ENCODE assay signal across 20 cellular contexts in genomic region chr3:4589475-4590111, GRCh38.
DNase-seq lines count a peak whose midpoint lies in the region; ATAC-seq and TF ChIP-seq lines count a peak whose summit lies in the region.
"Had no signal": no experiment of that assay in that cellular context is flagged by ENCODE, and none has a peak within 500 bp of the region (broad histone marks: within the 10 kb centered on the region; RNA-seq: fewer than 3 reads in every experiment).

No MANE protein-coding gene starts in this region.

- CTCF ChIA-PET in MCF 10A (lab: Yijun Ruan, JAX): interaction anchor here (1.0 to 2.1 kb wide), 6 partner anchors 13 to 239 kb away, joined by 3 to 8 read pairs (median 5); no protein-coding TSS in a partner anchor

- no peaks in the 10 kb centered on the region for H3K27me3 ChIP-seq in breast epithelium
- no peaks in the 10 kb centered on the region for H3K27me3 ChIP-seq in dorsolateral prefrontal cortex

- in situ Hi-C loops in G401 (cut with HindIII; ENCODE audit: low sequenced_read_pairs): no loop called here

- TF ChIP-seq CTCF in breast epithelium (IDR thresholded peaks at IDR 0.05) (no peak), MCF 10A (IDR thresholded peaks at IDR 0.05; ENCODE audit: unreplicated experiment) (no peak), dorsolateral prefrontal cortex (IDR thresholded peaks at IDR 0.05 in 54 of 56, conservative IDR thresholded peaks at IDR 0.05 in 2 of 56; ENCODE audit: low read depth in 1 of 56, partially characterized antibody in 56 of 56) (no peak), mucosa of descending colon (IDR thresholded peaks at IDR 0.05) (no peak)

- no peaks in the 10 kb centered on the region for H3K27me3 Mint-ChIP-seq in MCF 10A (ENCODE audit: insufficient read depth, unreplicated experiment)
- H3K27me3 Mint-ChIP-seq: CD4-positive, CD25-positive, alpha-beta regulatory T cell had no signal

- H3K9me3 Mint-ChIP-seq in MCF 10A (ENCODE audit: unreplicated experiment): no peaks in the 10 kb centered on the region

- H3K4me3 Mint-ChIP-seq in MCF 10A (ENCODE audit: unreplicated experiment): no peak overlapping the region
- H3K4me3 Mint-ChIP-seq: CD4-positive, CD25-positive, alpha-beta regulatory T cell had no signal

- POLR2A ChIA-PET in MCF 10A (lab: Yijun Ruan, JAX): interaction anchor here (0.8 to 1.3 kb wide), 2 partner anchors 11 to 232 kb away, joined by 3 to 4 read pairs; no protein-coding TSS in a partner anchor

- TF ChIP-seq POLR2A in breast epithelium (IDR thresholded peaks at IDR 0.05): no peak

- H3K4me3 ChIP-seq in breast epithelium (no peak overlapping the region), dorsolateral prefrontal cortex (no peak overlapping the region), mucosa of descending colon (no peak overlapping the region)
- H3K4me3 ChIP-seq: PC-9, skin epidermis had no signal

- intact Hi-C loops in breast epithelium (cut with DNase I; ENCODE audit: low total_unique reads) (no loop called here), MCF 10A (cut with micrococcal nuclease) (no loop called here), dorsolateral prefrontal cortex (cut with DNase I) (no loop called here), mucosa of descending colon (cut with DNase I, micrococcal nuclease) (no loop called here)

- H3K36me3 Mint-ChIP-seq in MCF 10A (ENCODE audit: insufficient read depth, unreplicated experiment): no peaks in the 10 kb centered on the region

- BruUV-seq in MCF 10A (replicated peaks; lab: Mats Ljungman, UMichigan): no TSS peak

- H3K4me1 Mint-ChIP-seq in MCF 10A (ENCODE audit: insufficient read depth, unreplicated experiment): peaks cover 18% of the 10 kb centered on the region

- no peaks in the 10 kb centered on the region for H3K36me3 ChIP-seq in breast epithelium
- no peaks in the 10 kb centered on the region for H3K36me3 ChIP-seq in mucosa of descending colon (ENCODE audit: low read depth)

- DNase-seq in breast epithelium (ENCODE audit: low spot score in 2 of 2) (peak in 1 of 2 donors; percentile 30), MCF 10A (ENCODE audit: unreplicated experiment) (no peak), dorsolateral prefrontal cortex (no peak), mucosa of descending colon (no peak), AG08395 (ENCODE audit: low spot score) (no peak), G401 (ENCODE audit: low spot score) (no peak)
- DNase-seq in activated CD4-positive, alpha-beta T cell treated with anti-CD3 and anti-CD28 coated beads, Interleukin-2, amount 50 U/mL, for 48 hours: no peak
- DNase-seq: activated CD8-positive, alpha-beta memory T cell treated with anti-CD3 and anti-CD28 coated beads, Interleukin-2, amount 50 U/mL, for 4 hours; activated naive CD4-positive, alpha-beta T cell treated with Interleukin-2 at 50 U/mL for 16 hours; CD4-positive, CD25-positive, alpha-beta regulatory T cell; DMS53; foreskin melanocyte; NCI-H1417; NCI-H748 treated with DMSO at 0.1 percent for 48 hours; PC-9; stimulated activated CD4-positive, alpha-beta T cell treated with anti-CD3 and anti-CD28 coated beads, Interleukin-2, amount 100 ng/mL, for 48 hours; substantia nigra; T-helper 9 cell had no signal

- no peaks in the 10 kb centered on the region for H3K4me1 ChIP-seq in breast epithelium
- H3K4me1 ChIP-seq in mucosa of descending colon (ENCODE audit: low read depth): no peaks in the 10 kb centered on the region

- H3K9me3 ChIP-seq in breast epithelium: no peaks in the 10 kb centered on the region
- no peaks in the 10 kb centered on the region for H3K9me3 ChIP-seq in mucosa of descending colon

- ATAC-seq in mucosa of descending colon (peak; percentile 14), GM19351 (IDR thresholded peaks at IDR 0.05; ENCODE audit: unreplicated experiment) (no peak)

- no peak overlapping the region for H3K27ac Mint-ChIP-seq in MCF 10A (ENCODE audit: low read depth, unreplicated experiment)

- H3K27ac ChIP-seq in breast epithelium (peak overlapping the region; percentile 32 to 46), dorsolateral prefrontal cortex (peak overlapping the region in 41 of 59 donors; percentile 6 to 81 (median 49))
- H3K27ac ChIP-seq: PC-9, skin epidermis had no signal
